In the genomic region with DNA sequence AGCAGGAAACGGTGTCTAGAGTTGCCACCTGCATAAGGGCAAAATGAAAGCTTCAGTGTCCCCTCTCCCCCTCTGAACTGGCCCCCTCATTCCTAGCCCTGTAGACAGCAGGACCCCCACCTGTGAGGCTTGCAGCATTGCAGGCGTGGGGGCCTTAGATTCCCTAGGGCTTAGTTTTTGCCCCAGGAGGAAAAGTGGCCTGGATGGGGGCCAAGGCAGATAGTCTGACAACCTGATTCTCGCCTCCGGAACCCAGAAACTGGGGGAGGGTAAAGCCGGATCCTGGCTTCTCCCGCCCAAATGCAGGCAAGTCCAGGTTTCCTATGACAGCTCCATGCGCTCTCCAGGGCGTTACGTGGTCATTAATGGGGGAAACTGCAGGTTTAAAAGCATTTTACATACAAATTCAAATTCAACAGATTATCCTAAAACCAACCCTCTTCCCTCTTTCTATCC, we compare ENCODE assay signal across 1 cellular context.
TF ChIP-seq lines count a peak whose summit lies in the region.

No MANE protein-coding gene starts in this region.

TF ChIP-seq in HEK293, 187 proteins besides CTCF, POLR2A, EP300 and RAD21 (continued from another document):
- no peak for TF ChIP-seq ZNF624 (tag by site-specific recombination; IDR thresholded peaks at IDR 0.05)
- TF ChIP-seq OSR2 (tag by site-specific recombination; IDR thresholded peaks at IDR 0.05) = no peak
- TF ChIP-seq, protein P1, sequence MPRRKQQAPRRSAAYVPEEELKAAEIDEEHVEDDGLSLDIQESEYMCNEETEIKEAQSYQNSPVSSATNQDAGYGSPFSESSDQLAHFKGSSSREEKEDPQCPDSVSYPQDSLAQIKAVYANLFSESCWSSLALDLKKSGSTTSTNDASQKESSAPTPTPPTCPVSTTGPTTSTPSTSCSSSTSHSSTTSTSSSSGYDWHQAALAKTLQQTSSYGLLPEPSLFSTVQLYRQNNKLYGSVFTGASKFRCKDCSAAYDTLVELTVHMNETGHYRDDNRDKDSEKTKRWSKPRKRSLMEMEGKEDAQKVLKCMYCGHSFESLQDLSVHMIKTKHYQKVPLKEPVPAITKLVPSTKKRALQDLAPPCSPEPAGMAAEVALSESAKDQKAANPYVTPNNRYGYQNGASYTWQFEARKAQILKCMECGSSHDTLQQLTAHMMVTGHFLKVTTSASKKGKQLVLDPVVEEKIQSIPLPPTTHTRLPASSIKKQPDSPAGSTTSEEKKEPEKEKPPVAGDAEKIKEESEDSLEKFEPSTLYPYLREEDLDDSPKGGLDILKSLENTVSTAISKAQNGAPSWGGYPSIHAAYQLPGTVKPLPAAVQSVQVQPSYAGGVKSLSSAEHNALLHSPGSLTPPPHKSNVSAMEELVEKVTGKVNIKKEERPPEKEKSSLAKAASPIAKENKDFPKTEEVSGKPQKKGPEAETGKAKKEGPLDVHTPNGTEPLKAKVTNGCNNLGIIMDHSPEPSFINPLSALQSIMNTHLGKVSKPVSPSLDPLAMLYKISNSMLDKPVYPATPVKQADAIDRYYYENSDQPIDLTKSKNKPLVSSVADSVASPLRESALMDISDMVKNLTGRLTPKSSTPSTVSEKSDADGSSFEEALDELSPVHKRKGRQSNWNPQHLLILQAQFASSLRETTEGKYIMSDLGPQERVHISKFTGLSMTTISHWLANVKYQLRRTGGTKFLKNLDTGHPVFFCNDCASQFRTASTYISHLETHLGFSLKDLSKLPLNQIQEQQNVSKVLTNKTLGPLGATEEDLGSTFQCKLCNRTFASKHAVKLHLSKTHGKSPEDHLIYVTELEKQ (tag by site-specific recombination; IDR thresholded peaks at IDR 0.05; ENCODE audit: borderline replicate concordance) = 0 out of 2 replicates have a peak, but pooled peaks have one; percentile 36
